21 cellular contexts compared by ENCODE assay signal in the genomic region with DNA sequence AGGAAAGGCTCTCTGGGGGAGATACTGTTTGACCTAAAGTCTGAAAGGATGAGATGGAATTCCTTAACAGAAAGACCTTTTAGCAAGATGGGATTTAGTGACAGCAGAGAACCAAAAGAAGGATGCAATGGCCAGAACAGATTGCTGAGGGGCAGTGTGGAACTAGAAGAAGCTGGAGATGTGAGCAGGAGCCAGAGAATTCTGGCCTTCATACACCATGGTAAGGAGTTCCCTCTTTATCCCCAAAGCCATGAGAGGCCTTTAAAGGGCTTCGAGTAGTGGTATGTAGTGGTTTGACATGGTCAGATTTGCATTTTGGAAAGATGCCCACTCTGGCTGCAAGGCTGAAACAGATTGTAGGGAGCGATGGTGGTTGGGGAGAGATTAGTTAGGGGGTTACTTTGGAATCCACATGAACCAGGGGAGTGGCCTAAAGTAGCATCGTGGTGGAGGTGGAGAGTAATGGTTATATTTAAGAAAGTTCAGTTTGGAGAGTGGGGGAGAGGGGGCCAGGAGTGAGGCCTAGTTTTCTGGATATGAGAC. TPM values are rescaled to one million over a fixed set of nuclear protein-coding genes. Genes with fewer than 3 reads are reported as not detected.
DNase-seq lines count a peak whose midpoint lies in the region; ATAC-seq and TF ChIP-seq lines count a peak whose summit lies in the region.
"Had no signal": no experiment of that assay in that cellular context is flagged by ENCODE, and none has a peak within 500 bp of the region (broad histone marks: within the 10 kb centered on the region; RNA-seq: fewer than 3 reads in every experiment).

No MANE protein-coding gene starts in this region.

- no peaks in the 10 kb centered on the region for H3K4me1 Mint-ChIP-seq in neural progenitor cell
- H3K4me1 Mint-ChIP-seq: CD8-positive, alpha-beta memory T cell had no signal

- no peak overlapping the region for H3K4me2 ChIP-seq in neural progenitor cell

- H3K4me3 ChIP-seq in adipocyte (ENCODE audit: low read length), result no peak overlapping the region
- no peak overlapping the region for H3K4me3 ChIP-seq in epithelial cell of proximal tubule (ENCODE audit: low read depth, low read length)
- no peak overlapping the region for H3K4me3 ChIP-seq in neural progenitor cell
- no peak overlapping the region for H3K4me3 ChIP-seq in HAP-1
- H3K4me3 ChIP-seq: MG63 had no signal

- H3K27me3 ChIP-seq in adipocyte (replicated peaks; ENCODE audit: control insufficient read depth, insufficient read depth, low read length) (no peaks in the 10 kb centered on the region), neural progenitor cell (no peaks in the 10 kb centered on the region), HAP-1 (ENCODE audit: low read depth) (no peaks in the 10 kb centered on the region)

- no peaks in the 10 kb centered on the region for H3K79me2 ChIP-seq in neural progenitor cell (ENCODE audit: low read depth)

- no peaks in the 10 kb centered on the region for H4K20me1 ChIP-seq in neural progenitor cell (ENCODE audit: low read depth)

- ATAC-seq in GM18505 (IDR thresholded peaks at IDR 0.05; ENCODE audit: unreplicated experiment), result no peak

- H3K4me3 Mint-ChIP-seq in neural progenitor cell, result no peak overlapping the region
- H3K4me3 Mint-ChIP-seq: CD8-positive, alpha-beta memory T cell had no signal

- no peaks in the 10 kb centered on the region for H3K9me3 Mint-ChIP-seq in neural progenitor cell

- H3F3A ChIP-seq in neural progenitor cell (ENCODE audit: low read depth), result no peaks in the 10 kb centered on the region

- DNase-seq in M059J (ENCODE audit: low read depth), result peak; percentile 5
- DNase-seq in adipocyte (ENCODE audit: low read depth), result peak; percentile 5
- DNase-seq in epithelial cell of proximal tubule (ENCODE audit: low read depth), result no peak
- no peak for DNase-seq in neural progenitor cell (ENCODE audit: low spot score)
- no peak for DNase-seq in activated T-cell treated with anti-CD3 and anti-CD28 coated beads, Interleukin-2, amount 50 U/mL, for 1 hour
- no peak for DNase-seq in HAP-1 (ENCODE audit: low spot score in 2 of 2)
- DNase-seq: Calu3; CD8-positive, alpha-beta memory T cell; DMS53; GDM1; Kasumi-1; MG63; NCI-H1048; NCI-H1436; NCI-H187 treated with DMSO at 0.1 percent for 48 hours; NCI-H2107; NCI-H446 treated with DMSO at 0.1 percent for 48 hours; NCI-H69; NK-92 treated with Interleukin-12 subunit alpha and Interleukin-12 subunit beta, amount 100 ng/mL, for 24 hours had no signal

- no peaks in the 10 kb centered on the region for H3K36me3 Mint-ChIP-seq in neural progenitor cell
- H3K36me3 Mint-ChIP-seq: CD8-positive, alpha-beta memory T cell had no signal

- TF ChIP-seq CTCF in epithelial cell of proximal tubule (conservative IDR thresholded peaks at IDR 0.05; ENCODE audit: low read depth, low read length) (peak; percentile 17), neural progenitor cell (IDR thresholded peaks at IDR 0.05) (no peak)

- H3K9ac ChIP-seq in adipocyte (ENCODE audit: low read length) (no peak overlapping the region), neural progenitor cell (no peak overlapping the region)

- no peaks in the 10 kb centered on the region for H3K27me3 Mint-ChIP-seq in neural progenitor cell (ENCODE audit: insufficient read depth, low read depth)

- peaks cover 11% of the 10 kb centered on the region for H3K4me1 ChIP-seq in adipocyte (ENCODE audit: control insufficient read depth, insufficient read depth, low read length)
- H3K4me1 ChIP-seq in neural progenitor cell, result no peaks in the 10 kb centered on the region
- no peaks in the 10 kb centered on the region for H3K4me1 ChIP-seq in HAP-1

- in situ Hi-C loops in HAP-1 (cut with MboI; ENCODE audit: low sequenced_read_pairs), result no loop called here

- no peak for TF ChIP-seq POLR2A in GM18505 (IDR thresholded peaks at IDR 0.05; ENCODE audit: borderline replicate concordance, extremely low read depth, insufficient read depth, insufficient read length)

- H3K9me3 ChIP-seq in adipocyte (ENCODE audit: control insufficient read depth, low read length) (no peaks in the 10 kb centered on the region), neural progenitor cell (ENCODE audit: low read depth) (no peaks in the 10 kb centered on the region), HAP-1 (no peaks in the 10 kb centered on the region)

- no peaks in the 10 kb centered on the region for H3K36me3 ChIP-seq in adipocyte (ENCODE audit: control insufficient read depth, insufficient read depth, low read length, severe bottlenecking)
- no peaks in the 10 kb centered on the region for H3K36me3 ChIP-seq in neural progenitor cell
- no peaks in the 10 kb centered on the region for H3K36me3 ChIP-seq in HAP-1 (replicated peaks)
- H3K36me3 ChIP-seq: MG63 had no signal

- H3K27ac Mint-ChIP-seq in neural progenitor cell, result no peak overlapping the region
- H3K27ac Mint-ChIP-seq: CD8-positive, alpha-beta memory T cell had no signal

- peak overlapping the region; percentile 57 for H2AFZ ChIP-seq in neural progenitor cell (replicated peaks)

- H3K27ac ChIP-seq in neural progenitor cell, result no peak overlapping the region
- H3K27ac ChIP-seq: C4-2B had no signal

RNA-seq across cellular contexts. Expression of a gene that starts 34.0 kb away (rescaled TPM):
- total RNA-seq in M059J (2014; rRNA removed; shearing (Covaris generic)), result 5.4 and 15.7 TPM in 2 replicates
- total RNA-seq in epithelial cell of proximal tubule, result 8.9 and 19.8 TPM in 2 replicates
- 34.7 and 73.1 TPM in 2 replicates for total RNA-seq in neural progenitor cell (ENCODE audit: low replicate concordance)

Comparison
In these comparisons a context has a peak if more than half of its experiments do, and no peak if none do; other contexts are left out.
1. DNase-seq: peak in M059J (single experiment) and adipocyte (single experiment); none in epithelial cell of proximal tubule (single experiment), neural progenitor cell (single experiment), activated T-cell treated with anti-CD3 and anti-CD28 coated beads, Interleukin-2, amount 50 U/mL, for 1 hour (single experiment) and HAP-1 (0 of 2).